8 cellular contexts compared by ENCODE assay signal in genomic region chr5:90474235-90475107, GRCh38. TPM values are rescaled to one million over a fixed set of nuclear protein-coding genes. Genes with fewer than 3 reads are reported as not detected.
DNase-seq lines count a peak whose midpoint lies in the region; ATAC-seq and TF ChIP-seq lines count a peak whose summit lies in the region.

TSS of gene MBLAC2 (minus strand) at chr5:90474771. CDS start at chr5:90474292, 479 bp downstream.
TSS of gene POLR3G (plus strand) at chr5:90474864. CDS start at chr5:90485568, 10,704 bp downstream.

- peak within 1 kb of the TSS; percentile 87 for H3K27ac Mint-ChIP-seq in activated T-helper 2 cell treated with anti-CD3 and anti-CD28 coated beads, Interferon-gamma antibody, Interleukin-2, Interleukin-4, amounts not matched to agents 10 μg/mL and 5 μg/mL and 100 μg/mL, durations not matched to agents 14 hours and 24 hours and 36 hours
- peak within 1 kb of the TSS; percentile 75 to 96 (median 93) for H3K27ac Mint-ChIP-seq in nephron

- peaks cover 9% of the 10 kb centered on the region for H3K4me1 ChIP-seq in GM23248 (ENCODE audit: insufficient read depth)
- peaks cover 40% of the 10 kb centered on the region for H3K4me1 ChIP-seq in Karpas-422 (ENCODE audit: low read length)

- TF ChIP-seq CTCF in fibroblast of pulmonary artery (IDR thresholded peaks at IDR 0.05; ENCODE audit: low read length, missing control alignments) (peak; percentile 49), nephron (IDR thresholded peaks at IDR 0.05; ENCODE audit: unreplicated experiment in 3 of 3) (peak; percentile 69 to 71 (median 71))

- H3K9me2 ChIP-seq in GM23248 (ENCODE audit: insufficient read depth) (no peaks in the 10 kb centered on the region), Karpas-422 (replicated peaks; ENCODE audit: insufficient read depth, low read length) (no peaks in the 10 kb centered on the region)

- H4K20me1 ChIP-seq in GM23248 (ENCODE audit: insufficient read depth) = no peaks in the 10 kb centered on the region
- H4K20me1 ChIP-seq in Karpas-422 (ENCODE audit: insufficient read depth, low read depth, low read length) = no peaks in the 10 kb centered on the region

- H3K4me3 Mint-ChIP-seq in activated T-helper 2 cell treated with anti-CD3 and anti-CD28 coated beads, Interferon-gamma antibody, Interleukin-2, Interleukin-4, amounts not matched to agents 10 μg/mL and 5 μg/mL and 100 μg/mL, durations not matched to agents 14 hours and 24 hours and 36 hours (ENCODE audit: low read depth) = peak within 1 kb of the TSS; percentile 90
- H3K4me3 Mint-ChIP-seq in nephron = peak within 1 kb of the TSS; percentile 96 to 98 (median 97)

- no peaks in the 10 kb centered on the region for H3K27me3 ChIP-seq in GM23248 (replicated peaks; ENCODE audit: insufficient read depth)
- H3K27me3 ChIP-seq in Karpas-422 (ENCODE audit: low read length) = no peaks in the 10 kb centered on the region

- peaks cover 23% of the 10 kb centered on the region for H3K36me3 Mint-ChIP-seq in activated T-helper 2 cell treated with anti-CD3 and anti-CD28 coated beads, Interferon-gamma antibody, Interleukin-2, Interleukin-4, amounts not matched to agents 10 μg/mL and 5 μg/mL and 100 μg/mL, durations not matched to agents 14 hours and 24 hours and 36 hours (ENCODE audit: low read depth)
- H3K36me3 Mint-ChIP-seq in nephron (ENCODE audit: low read depth) = peaks cover 18% of the 10 kb centered on the region

- H3K36me3 ChIP-seq in GM23248 (ENCODE audit: low read depth) (no peaks in the 10 kb centered on the region), Karpas-422 (ENCODE audit: insufficient read depth, low read length) (peaks cover 21% of the 10 kb centered on the region)

- H3F3A ChIP-seq in GM23248 (ENCODE audit: insufficient read depth) = peaks cover 5% of the 10 kb centered on the region

- in situ Hi-C loops in GM23248 (cut with MboI) = no loop called here

- DNase-seq in ELR (ENCODE audit: low read depth) (peak; percentile 93), GM23248 (peak; percentile 97), Karpas-422 (peak; percentile 97), RPMI7951 (ENCODE audit: low read depth) (peak; percentile 84), fibroblast of pulmonary artery (ENCODE audit: low read depth) (peak; percentile 95)
- DNase-seq in activated T-helper 2 cell treated with anti-CD3 and anti-CD28 coated beads, Interferon-gamma antibody, Interleukin-2, Interleukin-4, amounts not matched to agents 10 μg/mL and 5 μg/mL and 100 μg/mL, durations not matched to agents 14 hours and 24 hours and 36 hours (ENCODE audit: low spot score) = peak; percentile 88
- peak; percentile 95 for DNase-seq in stimulated activated naive CD8-positive, alpha-beta T cell treated with anti-CD3 and anti-CD28 coated beads, Interleukin-15, Interleukin-2, amounts not matched to agents 100 U/mL and 50 U/mL, for 24 hours

- no peaks in the 10 kb centered on the region for H3K27me3 Mint-ChIP-seq in activated T-helper 2 cell treated with anti-CD3 and anti-CD28 coated beads, Interferon-gamma antibody, Interleukin-2, Interleukin-4, amounts not matched to agents 10 μg/mL and 5 μg/mL and 100 μg/mL, durations not matched to agents 14 hours and 24 hours and 36 hours (ENCODE audit: low read depth)
- H3K27me3 Mint-ChIP-seq in nephron (ENCODE audit: low read depth) = peaks cover 5% of the 10 kb centered on the region

- peak within 1 kb of the TSS; percentile 82 for H3K9ac ChIP-seq in GM23248
- H3K9ac ChIP-seq in Karpas-422 (ENCODE audit: low read length) = peak within 1 kb of the TSS; percentile 95

- H3K79me2 ChIP-seq in GM23248 (ENCODE audit: insufficient read depth) (peaks cover 21% of the 10 kb centered on the region), Karpas-422 (ENCODE audit: low read length) (peaks cover 98% of the 10 kb centered on the region)

- intact Hi-C loops in activated T-helper 2 cell treated with anti-CD3 and anti-CD28 coated beads, Interferon-gamma antibody, Interleukin-2, Interleukin-4, amounts not matched to agents 10 μg/mL and 5 μg/mL and 100 μg/mL, durations not matched to agents 14 hours and 24 hours and 36 hours (cut with micrococcal nuclease) = loop anchor here (1.0 to 2.0 kb wide), 3 partner anchors 36 to 65 kb away; partner anchors contain the start of genes CETN3 and LYSMD3

- no peaks in the 10 kb centered on the region for H3K9me3 ChIP-seq in GM23248 (ENCODE audit: low read depth)
- H3K9me3 ChIP-seq in Karpas-422 (ENCODE audit: low read length) = no peaks in the 10 kb centered on the region

- H3K4me2 ChIP-seq in GM23248 (ENCODE audit: unreplicated experiment) (peak within 1 kb of the TSS; percentile 87), Karpas-422 (ENCODE audit: low read depth, low read length, poor library complexity, severe bottlenecking) (peak within 1 kb of the TSS; percentile 89)

- peaks cover 35% of the 10 kb centered on the region for H3K4me1 Mint-ChIP-seq in activated T-helper 2 cell treated with anti-CD3 and anti-CD28 coated beads, Interferon-gamma antibody, Interleukin-2, Interleukin-4, amounts not matched to agents 10 μg/mL and 5 μg/mL and 100 μg/mL, durations not matched to agents 14 hours and 24 hours and 36 hours (ENCODE audit: low read depth)
- peaks cover 19% of the 10 kb centered on the region for H3K4me1 Mint-ChIP-seq in nephron

- peak; percentile 90 for ATAC-seq in stimulated activated naive CD8-positive, alpha-beta T cell treated with anti-CD3 and anti-CD28 coated beads, Interleukin-15, Interleukin-2, amounts not matched to agents 100 U/mL and 50 U/mL, for 24 hours

- H3K27ac ChIP-seq in GM23248 (peak within 1 kb of the TSS; percentile 21), Karpas-422 (ENCODE audit: low read length) (peak within 1 kb of the TSS; percentile 70)

- peak within 1 kb of the TSS; percentile 88 for H3K4me3 ChIP-seq in GM23248
- peak within 1 kb of the TSS; percentile 97 for H3K4me3 ChIP-seq in Karpas-422 (ENCODE audit: low read length)
- H3K4me3 ChIP-seq in fibroblast of pulmonary artery (replicated peaks; ENCODE audit: low read depth, low read length) = peak within 1 kb of the TSS; percentile 87

- no peaks in the 10 kb centered on the region for H3K9me3 Mint-ChIP-seq in activated T-helper 2 cell treated with anti-CD3 and anti-CD28 coated beads, Interferon-gamma antibody, Interleukin-2, Interleukin-4, amounts not matched to agents 10 μg/mL and 5 μg/mL and 100 μg/mL, durations not matched to agents 14 hours and 24 hours and 36 hours
- peaks cover 9% of the 10 kb centered on the region for H3K9me3 Mint-ChIP-seq in nephron

- 1% methylated on average over 61 to 73 of the region's 73 CpGs for WGBS in GM23248 (ENCODE audit: low coverage in 1 of 2, low lambda C conversion rate in 2 of 2, missing lambda C conversion rate in 2 of 2), 2 experiments

- H2AFZ ChIP-seq in GM23248 (peak within 1 kb of the TSS; percentile 98), Karpas-422 (ENCODE audit: low read length) (peak within 1 kb of the TSS; percentile 66; the same call in 1 of the 2 replicates)

RNA-seq across cellular contexts. Expression of gene MBLAC2, which starts in this region (rescaled TPM):
- 3.7 and 4.8 TPM in 2 replicates for total RNA-seq in GM23248 (2014; rRNA removed; shearing (Covaris generic))
- polyA plus RNA-seq in GM23248 (2016; fragmentation: Nextera tagmentation; extraction: Ambion mirVana) = 5.6 and 5.9 TPM in 2 replicates
- total RNA-seq in Karpas-422 (2014; rRNA removed; shearing (Covaris generic); ENCODE audit: low replicate concordance) = 8.3 and 18.0 TPM in 2 replicates
- 2.9 and 3.7 TPM in 2 replicates for total RNA-seq in RPMI7951 (2014; rRNA removed; shearing (Covaris generic))
- 6.1 and 6.4 TPM in 2 replicates for total RNA-seq in activated T-helper 2 cell treated with anti-CD3 and anti-CD28 coated beads, Interferon-gamma antibody, Interleukin-2, Interleukin-4, amounts not matched to agents 10 μg/mL and 5 μg/mL and 100 μg/mL, durations not matched to agents 14 hours and 24 hours and 36 hours

RNA-seq across cellular contexts. Expression of gene POLR3G, which starts in this region (rescaled TPM):
- 1.5 and 8.8 TPM in 2 replicates for total RNA-seq in GM23248 (2014; rRNA removed; shearing (Covaris generic))
- polyA plus RNA-seq in GM23248 (2016; fragmentation: Nextera tagmentation; extraction: Ambion mirVana) = 3.3 and 3.9 TPM in 2 replicates
- total RNA-seq in Karpas-422 (2014; rRNA removed; shearing (Covaris generic); ENCODE audit: low replicate concordance) = 32.9 and 62.5 TPM in 2 replicates
- total RNA-seq in RPMI7951 (2014; rRNA removed; shearing (Covaris generic)) = 21.4 and 22.6 TPM in 2 replicates
- 17.1 and 18.6 TPM in 2 replicates for total RNA-seq in activated T-helper 2 cell treated with anti-CD3 and anti-CD28 coated beads, Interferon-gamma antibody, Interleukin-2, Interleukin-4, amounts not matched to agents 10 μg/mL and 5 μg/mL and 100 μg/mL, durations not matched to agents 14 hours and 24 hours and 36 hours

Comparison
In these comparisons a context has a peak if more than half of its experiments do, and no peak if none do; other contexts are left out.
1. Peak in every context shown above with its lines: DNase-seq, ATAC-seq, H3K4me3 ChIP-seq and H3K27ac ChIP-seq.